Comparison of ENCODE assay signal across 19 cellular contexts in genomic region chr18:78884502-78884901, GRCh38.
A peak's percentile ranks its signal among the peaks of the same experiment; 100 is the strongest.
DNase-seq lines count a peak whose midpoint lies in the region; ATAC-seq and TF ChIP-seq lines count a peak whose summit lies in the region.
"Had no signal": no experiment of that assay in that cellular context is flagged by ENCODE, and none has a peak within 500 bp of the region (broad histone marks: within the 10 kb centered on the region; RNA-seq: fewer than 3 reads in every experiment).

No MANE protein-coding gene starts in this region.

- peak; percentile 83 for ATAC-seq in WTC11
- no peak for ATAC-seq in HG03378 (IDR thresholded peaks at IDR 0.05; ENCODE audit: unreplicated experiment)
- ATAC-seq in HG03159 (IDR thresholded peaks at IDR 0.05; ENCODE audit: unreplicated experiment) = no peak
- no peak for ATAC-seq in GM21825 (IDR thresholded peaks at IDR 0.05; ENCODE audit: unreplicated experiment)
- ATAC-seq: mucosa of descending colon, upper lobe of right lung had no signal

- H3K79me2 ChIP-seq in neural progenitor cell (ENCODE audit: low read depth) = no peaks in the 10 kb centered on the region

- H3K4me3 Mint-ChIP-seq in WTC11 (no peak overlapping the region), neural progenitor cell (no peak overlapping the region)
- H3K4me3 Mint-ChIP-seq: activated CD4-positive, alpha-beta T cell treated with anti-CD3 and anti-CD28 coated beads, Interleukin-2, amount 10 ng/mL, durations not matched to agents 7 days and 5 days had no signal

- H3K4me1 ChIP-seq in HAP-1 (no peaks in the 10 kb centered on the region), neural progenitor cell (no peaks in the 10 kb centered on the region)
- H3K4me1 ChIP-seq: left ventricle myocardium inferior, upper lobe of right lung had no signal

- TF ChIP-seq CTCF in WTC11 (IDR thresholded peaks at IDR 0.05) (0 out of 2 replicates have a peak, but pooled peaks have one; percentile 18), neural progenitor cell (IDR thresholded peaks at IDR 0.05) (peak; percentile 28)

- H3K9me3 ChIP-seq in HAP-1 (peaks cover 3% of the 10 kb centered on the region), neural progenitor cell (ENCODE audit: low read depth) (peaks cover 19% of the 10 kb centered on the region)
- H3K9me3 ChIP-seq: neutrophil, upper lobe of right lung had no signal

- in situ Hi-C loops in HAP-1 (cut with MboI; ENCODE audit: low sequenced_read_pairs) = no loop called here

- H3K27me3 ChIP-seq in HAP-1 (ENCODE audit: low read depth) (no peaks in the 10 kb centered on the region), neural progenitor cell (no peaks in the 10 kb centered on the region)
- H3K27me3 ChIP-seq: cardiac muscle cell, neutrophil, upper lobe of right lung had no signal

- no peak overlapping the region for H3K9ac ChIP-seq in neural progenitor cell
- H3K9ac ChIP-seq: SK-N-SH had no signal

- H3K4me2 ChIP-seq in neural progenitor cell = no peak overlapping the region
- H3K4me2 ChIP-seq: SK-N-SH had no signal

- no peak overlapping the region for H3K27ac ChIP-seq in neural progenitor cell
- H3K27ac ChIP-seq: cardiac muscle cell, left ventricle myocardium inferior, neutrophil, upper lobe of right lung had no signal

- no peak overlapping the region for H2AFZ ChIP-seq in neural progenitor cell (replicated peaks)

- H3F3A ChIP-seq in neural progenitor cell (ENCODE audit: low read depth) = no peaks in the 10 kb centered on the region

- no peak overlapping the region for H3K27ac Mint-ChIP-seq in WTC11
- H3K27ac Mint-ChIP-seq in neural progenitor cell = no peak overlapping the region
- H3K27ac Mint-ChIP-seq: activated CD4-positive, alpha-beta T cell treated with anti-CD3 and anti-CD28 coated beads, Interleukin-2, amount 10 ng/mL, durations not matched to agents 7 days and 5 days had no signal

- peaks cover 6% of the 10 kb centered on the region for H3K27me3 Mint-ChIP-seq in WTC11 (ENCODE audit: low read depth)
- H3K27me3 Mint-ChIP-seq in neural progenitor cell (ENCODE audit: insufficient read depth, low read depth) = peaks cover 3% of the 10 kb centered on the region
- H3K27me3 Mint-ChIP-seq: activated CD4-positive, alpha-beta T cell treated with anti-CD3 and anti-CD28 coated beads, Interleukin-2, amount 10 ng/mL, durations not matched to agents 7 days and 5 days had no signal

- POLR2A ChIA-PET in WTC11 (lab: Charles Lee) = no interaction called here

- CTCF ChIA-PET in WTC11 (lab: Charles Lee) = interaction anchor here (0.5 to 2.6 kb wide), 3 partner anchors 9 to 64 kb away, joined by 3 to 9 read pairs (median 4); no protein-coding TSS in a partner anchor

- H3K4me1 Mint-ChIP-seq in WTC11 (no peaks in the 10 kb centered on the region), neural progenitor cell (no peaks in the 10 kb centered on the region)
- H3K4me1 Mint-ChIP-seq: activated CD4-positive, alpha-beta T cell treated with anti-CD3 and anti-CD28 coated beads, Interleukin-2, amount 10 ng/mL, durations not matched to agents 7 days and 5 days had no signal

- no peaks in the 10 kb centered on the region for H4K20me1 ChIP-seq in neural progenitor cell (ENCODE audit: low read depth)

- H3K9me3 Mint-ChIP-seq in WTC11 (peaks cover 74% of the 10 kb centered on the region), neural progenitor cell (peaks cover 31% of the 10 kb centered on the region)

- DNase-seq in HAP-1 (ENCODE audit: low spot score in 2 of 2) (peak; percentile 35 to 46), NAMALWA (ENCODE audit: low spot score) (peak; percentile 28), WTC11 (ENCODE audit: low spot score) (no peak), neural progenitor cell (ENCODE audit: low spot score) (no peak)
- DNase-seq: activated CD4-positive, alpha-beta T cell treated with anti-CD3 and anti-CD28 coated beads, Interleukin-2, amount 10 ng/mL, durations not matched to agents 7 days and 5 days; activated CD8-positive, alpha-beta memory T cell treated with anti-CD3 and anti-CD28 coated beads, Interleukin-2, amount 50 U/mL, for 4 hours; activated gamma-delta T cell treated with Interleukin-2 at 50 U/mL for 16 hours; left ventricle myocardium inferior; mucosa of descending colon; NCI-H1105 treated with DMSO at 0.1 percent for 48 hours; NCI-H526; SK-N-SH; stimulated activated CD4-positive, alpha-beta T cell treated with anti-CD3 and anti-CD28 coated beads, Interleukin-4, amount 100 ng/mL, for 4 hours; upper lobe of right lung had no signal

- H3K36me3 ChIP-seq in HAP-1 (replicated peaks) (no peaks in the 10 kb centered on the region), neural progenitor cell (no peaks in the 10 kb centered on the region)
- H3K36me3 ChIP-seq: cardiac muscle cell, left ventricle myocardium inferior, neutrophil, upper lobe of right lung had no signal

- no peak overlapping the region for H3K4me3 ChIP-seq in HAP-1
- no peak overlapping the region for H3K4me3 ChIP-seq in neural progenitor cell
- H3K4me3 ChIP-seq: cardiac muscle cell, left ventricle myocardium inferior, mucosa of descending colon, upper lobe of right lung had no signal

- H3K36me3 Mint-ChIP-seq in WTC11 = peaks cover 47% of the 10 kb centered on the region
- H3K36me3 Mint-ChIP-seq in neural progenitor cell = no peaks in the 10 kb centered on the region

TF ChIP-seq in WTC11, 78 proteins besides CTCF, POLR2A, EP300 and RAD21 (continues in another document):
- TF ChIP-seq ZNF425 (CRISPR knock-in tag; conservative IDR thresholded peaks at IDR 0.05) (no peak), ZNF281 (CRISPR knock-in tag; IDR thresholded peaks at IDR 0.05) (no peak), MLX (CRISPR knock-in tag; IDR thresholded peaks at IDR 0.05) (no peak), GRHL2 (CRISPR knock-in tag; IDR thresholded peaks at IDR 0.05; ENCODE audit: insufficient replicate concordance, severe bottlenecking) (no peak), E2F4 (CRISPR knock-in tag; IDR thresholded peaks at IDR 0.05; ENCODE audit: borderline replicate concordance, low read depth) (no peak), PRRX2 (CRISPR knock-in tag; IDR thresholded peaks at IDR 0.05) (no peak), SP1 (CRISPR knock-in tag; conservative IDR thresholded peaks at IDR 0.05) (no peak)

Comparison
In these comparisons a context has a peak if more than half of its experiments do, and no peak if none do; other contexts are left out.
1. DNase-seq: peak in HAP-1 (2 of 2) and NAMALWA (single experiment); none in WTC11 (single experiment) and neural progenitor cell (single experiment).